In the genomic region with DNA sequence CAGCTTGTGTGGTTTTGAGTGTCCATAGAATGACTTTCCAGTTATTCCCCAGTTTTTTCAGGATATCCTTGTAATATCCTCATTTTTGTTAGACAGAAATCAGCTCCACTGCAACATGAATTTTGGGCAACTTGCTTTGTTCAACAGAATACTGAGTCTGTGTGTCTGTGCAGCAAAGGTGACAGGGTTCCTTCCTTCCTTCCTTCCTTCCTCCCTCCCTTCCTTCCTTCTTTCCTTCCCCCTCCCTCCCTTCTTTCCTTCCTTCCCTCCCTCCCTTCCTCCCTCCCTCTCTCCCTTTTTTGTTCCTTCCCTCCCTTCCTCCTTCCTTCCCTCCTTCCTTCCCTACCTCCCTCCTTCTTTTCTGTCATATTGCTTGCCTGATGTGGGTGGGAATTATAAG, we compare ENCODE assay signal across 21 cellular contexts.
"Had no signal": no experiment of that assay in that cellular context is flagged by ENCODE, and none has a peak within 500 bp of the region (broad histone marks: within the 10 kb centered on the region; RNA-seq: fewer than 3 reads in every experiment).

No MANE protein-coding gene starts in this region.

- ATAC-seq: foreskin keratinocyte, gastroesophageal sphincter, heart right ventricle, left cardiac atrium, left lung, left ventricle myocardium superior, lower lobe of right lung had no signal

- FAIRE-seq: colon, endothelial cell of umbilical vein, frontal cortex, islet of Langerhans, keratinocyte had no signal

- DNase-seq: dermis blood vessel endothelial cell; dorsolateral prefrontal cortex; effector CD4-positive, alpha-beta T cell; effector memory CD4-positive, alpha-beta T cell; foreskin keratinocyte; heart right ventricle; hippocampal formation; left cardiac atrium; left lung; left ventricle myocardium superior; lower lobe of right lung; mesenchymal stem cell; midbrain had no signal

- H3K9me3 ChIP-seq: esophagus muscularis mucosa, gastroesophageal sphincter, heart right ventricle, left lung, lower lobe of right lung had no signal

- H3K36me3 ChIP-seq: esophagus muscularis mucosa, gastroesophageal sphincter, heart right ventricle, left lung, lower lobe of right lung had no signal

- H3K4me3 ChIP-seq: coronary artery, dorsolateral prefrontal cortex, esophagus muscularis mucosa, gastroesophageal sphincter, heart right ventricle, left lung, lower lobe of right lung had no signal

- H3K27me3 ChIP-seq: dorsolateral prefrontal cortex, esophagus muscularis mucosa, gastroesophageal sphincter, left lung had no signal

- H3K27ac ChIP-seq: coronary artery, dorsolateral prefrontal cortex, esophagus muscularis mucosa, foreskin keratinocyte, gastroesophageal sphincter, heart right ventricle, left lung, lower lobe of right lung had no signal

- H3K4me1 ChIP-seq: esophagus muscularis mucosa, foreskin keratinocyte, gastroesophageal sphincter, heart right ventricle, left lung, lower lobe of right lung had no signal
